Comparison of ENCODE assay signal across 8 cellular contexts in the genomic region with DNA sequence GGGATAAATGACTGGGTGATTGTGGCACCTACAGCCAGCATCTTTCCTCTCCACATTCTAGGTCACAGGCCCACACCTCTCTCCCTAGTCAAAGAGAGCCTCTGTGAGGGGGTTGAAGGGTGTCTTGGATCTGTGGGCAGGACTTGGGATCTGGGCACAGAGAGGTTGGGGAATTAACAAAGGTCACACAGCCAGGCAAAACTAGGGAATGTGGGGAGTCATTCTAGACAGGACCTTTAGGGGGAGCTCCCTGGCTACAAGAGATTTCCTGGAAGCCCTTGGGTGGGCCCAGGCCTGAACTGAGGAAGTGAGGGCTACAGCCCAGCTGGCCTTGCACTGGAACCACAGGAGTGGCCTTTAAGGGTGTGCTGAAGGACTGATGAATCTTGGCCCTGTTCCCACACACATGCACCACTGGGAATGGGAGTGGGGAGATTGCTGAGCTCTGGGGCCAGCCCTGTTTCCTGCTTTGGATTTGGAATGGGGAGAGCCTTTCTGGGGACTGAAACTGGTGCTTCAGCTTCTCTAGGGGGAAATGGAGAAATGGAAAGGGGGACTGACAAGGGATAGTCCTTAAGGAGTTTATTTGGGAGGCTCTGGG. TPM values are rescaled to one million over a fixed set of nuclear protein-coding genes. Genes with fewer than 3 reads are reported as not detected.
A peak's percentile ranks its signal among the peaks of the same experiment; 100 is the strongest.
DNase-seq lines count a peak whose midpoint lies in the region; ATAC-seq and TF ChIP-seq lines count a peak whose summit lies in the region.

No MANE protein-coding gene starts in this region.

- no peak overlapping the region for H3T11ph ChIP-seq in H9 (ENCODE audit: low read length)

- no peak for ATAC-seq in GM21381 (IDR thresholded peaks at IDR 0.05; ENCODE audit: unreplicated experiment)
- ATAC-seq in GM21515 (IDR thresholded peaks at IDR 0.05; ENCODE audit: unreplicated experiment): no peak

- H3K23me2 ChIP-seq in H9 (ENCODE audit: insufficient read length, low read depth, low read length, poor library complexity, severe bottlenecking): no peaks in the 10 kb centered on the region

- no peak overlapping the region for H2BK120ac ChIP-seq in H9 (ENCODE audit: low read depth, low read length, poor library complexity, severe bottlenecking)

- H3K27ac Mint-ChIP-seq in H9 (peak overlapping the region; percentile 44 to 60 (median 53); a peak in 4 of 7 replicates), immature natural killer cell (peak overlapping the region; percentile 91 to 99 (median 96))

- no peak overlapping the region for H2BK12ac ChIP-seq in H9 (ENCODE audit: insufficient read length, low read depth, low read length)

- no peak overlapping the region for H2AK5ac ChIP-seq in H9 (ENCODE audit: insufficient read length, low read length)

- H3K4ac ChIP-seq in H9 (ENCODE audit: low read depth, low read length): no peak overlapping the region

- H3K27me3 Mint-ChIP-seq in H9 (ENCODE audit: low read depth) (peaks cover 6% of the 10 kb centered on the region), immature natural killer cell (ENCODE audit: low read depth in 3 of 3) (peaks cover 3 to 17% (median 7%) of the 10 kb centered on the region in 3 donors)

- TF ChIP-seq CTCF in H9 (conservative IDR thresholded peaks at IDR 0.05) (peak; percentile 70), smooth muscle cell (IDR thresholded peaks at IDR 0.05; ENCODE audit: borderline replicate concordance, insufficient read depth, poor library complexity, severe bottlenecking) (peak; percentile 42)

- no peak overlapping the region for H3K23ac ChIP-seq in H9 (ENCODE audit: insufficient read length, low read depth, low read length)

- H3K27me3 ChIP-seq in H9 (ENCODE audit: insufficient read depth, low read length) (no peaks in the 10 kb centered on the region), smooth muscle cell (ENCODE audit: low read depth) (no peaks in the 10 kb centered on the region)

- H3K79me2 ChIP-seq in H9 (ENCODE audit: insufficient read depth, low read length) (no peaks in the 10 kb centered on the region), smooth muscle cell (ENCODE audit: low read depth) (no peaks in the 10 kb centered on the region)

- no peak overlapping the region for H2BK20ac ChIP-seq in H9 (ENCODE audit: low read depth, low read length, poor library complexity, severe bottlenecking)

- peak overlapping the region in 1 of 2 experiments; percentile 49; a peak in 3 of 5 replicates for H3K4me3 Mint-ChIP-seq in H9
- peak overlapping the region; percentile 80 to 90 (median 87) for H3K4me3 Mint-ChIP-seq in immature natural killer cell

- H4K5ac ChIP-seq in H9 (ENCODE audit: insufficient read length, low read depth, low read length): no peak overlapping the region

- H3F3A ChIP-seq in smooth muscle cell (ENCODE audit: low read depth): peaks cover 8% of the 10 kb centered on the region

- H3K4me1 Mint-ChIP-seq in H9: peaks cover 54 to 63% of the 10 kb centered on the region in 2 experiments
- H3K4me1 Mint-ChIP-seq in immature natural killer cell: peaks cover 52 to 58% of the 10 kb centered on the region in 2 donors

- no peaks in the 10 kb centered on the region for H4K20me1 ChIP-seq in H9 (ENCODE audit: control insufficient read depth, insufficient read depth, insufficient read length)
- H4K20me1 ChIP-seq in smooth muscle cell (ENCODE audit: low read depth): no peaks in the 10 kb centered on the region

- H3K56ac ChIP-seq in H9 (ENCODE audit: insufficient read length, low read depth, low read length): no peak overlapping the region

- H3K14ac ChIP-seq in H9 (ENCODE audit: insufficient read depth, low read length): no peak overlapping the region

- H4K91ac ChIP-seq in H9 (ENCODE audit: insufficient read length, low read depth, low read length): no peak overlapping the region

- no peak overlapping the region for H3K18ac ChIP-seq in H9 (ENCODE audit: insufficient read length, low read depth, low read length)

- no peak overlapping the region for H2BK15ac ChIP-seq in H9 (ENCODE audit: low read depth, low read length)

- H4K8ac ChIP-seq in H9 (replicated peaks; ENCODE audit: insufficient read length, low read depth, low read length): no peak overlapping the region

- H3K27ac ChIP-seq in H9 (ENCODE audit: insufficient read length, low read depth, low read length) (no peak overlapping the region), smooth muscle cell (ENCODE audit: low read depth) (peak overlapping the region; percentile 98)

- DNase-seq in DMS 273 treated with DMSO at 0.1 percent for 48 hours (lab: John Stamatoyannopoulos, UW) (peak; percentile 77), H9 (no peak), brain pericyte (ENCODE audit: low read depth, low spot score) (peak; percentile 77), immature natural killer cell (peak; percentile 48 to 54 (median 50)), smooth muscle cell (lab: John Stamatoyannopoulos, UW; ENCODE audit: unreplicated experiment) (no peak)

- H3K4me2 ChIP-seq in H9 (ENCODE audit: insufficient read depth, insufficient read length, low read length): no peak overlapping the region
- H3K4me2 ChIP-seq in smooth muscle cell: peak overlapping the region; percentile 86

- no peaks in the 10 kb centered on the region for H3K9me3 ChIP-seq in H9 (ENCODE audit: control insufficient read depth, low read depth, low read length)
- H3K9me3 ChIP-seq in smooth muscle cell (replicated peaks; ENCODE audit: low read depth): no peaks in the 10 kb centered on the region

- H3K4me1 ChIP-seq in H9 (ENCODE audit: insufficient read depth, low read length) (peaks cover 23% of the 10 kb centered on the region; the same call in 1 of the 2 replicates), smooth muscle cell (ENCODE audit: low read depth) (peaks cover 22% of the 10 kb centered on the region)

- H2BK5ac ChIP-seq in H9 (ENCODE audit: insufficient read length, low read length): no peak overlapping the region

- H2AFZ ChIP-seq in H9 (ENCODE audit: low read length): no peak overlapping the region
- no peak overlapping the region for H2AFZ ChIP-seq in smooth muscle cell (ENCODE audit: low read depth)

- H3K4me3 ChIP-seq in smooth muscle cell: no peak overlapping the region

- H3K79me1 ChIP-seq in H9 (ENCODE audit: insufficient read depth, low read depth, low read length, poor library complexity, severe bottlenecking): no peaks in the 10 kb centered on the region

- H3K36me3 ChIP-seq in smooth muscle cell (ENCODE audit: low read depth): no peaks in the 10 kb centered on the region

- H3K9ac ChIP-seq in H9 (ENCODE audit: extremely low read depth, insufficient read length, low read length) (no peak overlapping the region), smooth muscle cell (ENCODE audit: low read depth) (no peak overlapping the region)

- no peaks in the 10 kb centered on the region; a peak in 1 of 5 replicates for H3K9me3 Mint-ChIP-seq in H9
- H3K9me3 Mint-ChIP-seq in immature natural killer cell: no peaks in the 10 kb centered on the region

- H3K36me3 Mint-ChIP-seq in H9 (ENCODE audit: insufficient read depth in 1 of 3, low read depth in 3 of 3) (no peaks in the 10 kb centered on the region; a peak in 2 of 7 replicates), immature natural killer cell (no peaks in the 10 kb centered on the region)

TF ChIP-seq in PFSK-1, 5 proteins besides CTCF, POLR2A, EP300 and RAD21:
- TF ChIP-seq, protein P1, sequence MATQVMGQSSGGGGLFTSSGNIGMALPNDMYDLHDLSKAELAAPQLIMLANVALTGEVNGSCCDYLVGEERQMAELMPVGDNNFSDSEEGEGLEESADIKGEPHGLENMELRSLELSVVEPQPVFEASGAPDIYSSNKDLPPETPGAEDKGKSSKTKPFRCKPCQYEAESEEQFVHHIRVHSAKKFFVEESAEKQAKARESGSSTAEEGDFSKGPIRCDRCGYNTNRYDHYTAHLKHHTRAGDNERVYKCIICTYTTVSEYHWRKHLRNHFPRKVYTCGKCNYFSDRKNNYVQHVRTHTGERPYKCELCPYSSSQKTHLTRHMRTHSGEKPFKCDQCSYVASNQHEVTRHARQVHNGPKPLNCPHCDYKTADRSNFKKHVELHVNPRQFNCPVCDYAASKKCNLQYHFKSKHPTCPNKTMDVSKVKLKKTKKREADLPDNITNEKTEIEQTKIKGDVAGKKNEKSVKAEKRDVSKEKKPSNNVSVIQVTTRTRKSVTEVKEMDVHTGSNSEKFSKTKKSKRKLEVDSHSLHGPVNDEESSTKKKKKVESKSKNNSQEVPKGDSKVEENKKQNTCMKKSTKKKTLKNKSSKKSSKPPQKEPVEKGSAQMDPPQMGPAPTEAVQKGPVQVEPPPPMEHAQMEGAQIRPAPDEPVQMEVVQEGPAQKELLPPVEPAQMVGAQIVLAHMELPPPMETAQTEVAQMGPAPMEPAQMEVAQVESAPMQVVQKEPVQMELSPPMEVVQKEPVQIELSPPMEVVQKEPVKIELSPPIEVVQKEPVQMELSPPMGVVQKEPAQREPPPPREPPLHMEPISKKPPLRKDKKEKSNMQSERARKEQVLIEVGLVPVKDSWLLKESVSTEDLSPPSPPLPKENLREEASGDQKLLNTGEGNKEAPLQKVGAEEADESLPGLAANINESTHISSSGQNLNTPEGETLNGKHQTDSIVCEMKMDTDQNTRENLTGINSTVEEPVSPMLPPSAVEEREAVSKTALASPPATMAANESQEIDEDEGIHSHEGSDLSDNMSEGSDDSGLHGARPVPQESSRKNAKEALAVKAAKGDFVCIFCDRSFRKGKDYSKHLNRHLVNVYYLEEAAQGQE (IDR thresholded peaks at IDR 0.05; ENCODE audit: insufficient read depth in 1 of 2, low read depth in 2 of 2, low read length in 2 of 2): no peak
- peak; percentile 44; the same call in 1 of the 2 replicates for TF ChIP-seq SIN3A (IDR thresholded peaks at IDR 0.05; ENCODE audit: borderline replicate concordance, insufficient read depth, low read length)
- TF ChIP-seq POLR2AphosphoS5 (IDR thresholded peaks at IDR 0.05; ENCODE audit: low read depth, low read length): no peak

RNA-seq across cellular contexts. Expression of gene CXXC5, which starts 12.4 kb away (rescaled TPM):
- 105 and 107 TPM in 2 replicates for total RNA-seq in H9 (2021)
- 145 TPM for polyA plus RNA-seq in PFSK-1 (2012; ENCODE audit: insufficient read length, low read depth)
- polyA plus RNA-seq in immature natural killer cell: 100 to 1,000 TPM; 339 to 410 (median 385) TPM
- 85.5 and 103 TPM in 2 replicates for total RNA-seq in smooth muscle cell
- 139 and 175 TPM in 2 replicates for polyA plus RNA-seq in smooth muscle cell

Comparison
In these comparisons a context has a peak if more than half of its experiments do, and no peak if none do; other contexts are left out.
1. DNase-seq: peak in DMS 273 treated with DMSO at 0.1 percent for 48 hours (single experiment), brain pericyte (single experiment) and immature natural killer cell (3 of 3); none in H9 (single experiment) and smooth muscle cell (single experiment).